ENCODE assay signal across 1 cellular context in the genomic region with DNA sequence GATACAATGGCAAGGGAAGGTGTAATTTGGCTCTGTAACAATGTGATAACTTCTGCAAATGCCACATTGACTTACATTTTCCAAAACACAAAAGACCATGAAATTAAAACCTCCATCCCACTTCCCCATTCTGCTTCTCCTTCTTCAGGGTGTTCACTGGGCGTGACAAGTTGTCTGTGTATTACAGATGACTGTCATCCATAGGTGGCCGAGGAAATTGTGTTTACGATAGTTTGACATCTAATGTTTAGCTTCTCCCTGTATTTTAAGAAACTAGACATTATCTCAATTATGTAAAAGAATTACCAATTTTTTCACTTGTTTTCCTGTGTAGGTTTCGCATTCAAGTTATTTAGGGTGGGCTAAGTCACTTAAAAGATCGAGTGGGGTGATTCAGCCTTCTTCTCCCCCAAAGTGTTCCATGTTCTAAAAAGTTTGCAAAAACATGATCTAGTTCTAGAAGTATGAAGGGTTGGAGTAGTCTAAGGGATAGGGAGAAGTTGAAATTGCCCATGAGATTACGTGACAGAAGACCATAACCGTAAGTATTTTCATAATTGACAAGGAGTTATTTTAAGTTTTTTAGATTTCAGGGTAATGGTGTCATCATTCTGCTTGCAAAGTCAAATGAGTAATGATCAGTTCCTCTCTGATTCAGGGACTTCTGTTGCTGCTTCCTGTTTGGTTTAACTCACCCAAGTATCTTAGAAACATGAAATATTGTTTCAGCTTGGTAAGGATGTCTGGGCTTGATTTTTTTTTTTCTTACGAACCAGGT.
TF ChIP-seq lines count a peak whose summit lies in the region.

No MANE protein-coding gene starts in this region.

TF ChIP-seq in HepG2, 621 proteins besides CTCF, POLR2A, EP300 and RAD21 (continued from another document):
- TF ChIP-seq, protein P1, sequence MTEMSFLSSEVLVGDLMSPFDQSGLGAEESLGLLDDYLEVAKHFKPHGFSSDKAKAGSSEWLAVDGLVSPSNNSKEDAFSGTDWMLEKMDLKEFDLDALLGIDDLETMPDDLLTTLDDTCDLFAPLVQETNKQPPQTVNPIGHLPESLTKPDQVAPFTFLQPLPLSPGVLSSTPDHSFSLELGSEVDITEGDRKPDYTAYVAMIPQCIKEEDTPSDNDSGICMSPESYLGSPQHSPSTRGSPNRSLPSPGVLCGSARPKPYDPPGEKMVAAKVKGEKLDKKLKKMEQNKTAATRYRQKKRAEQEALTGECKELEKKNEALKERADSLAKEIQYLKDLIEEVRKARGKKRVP (CRISPR knock-in tag; IDR thresholded peaks at IDR 0.05), result no peak
- TF ChIP-seq, protein P2, sequence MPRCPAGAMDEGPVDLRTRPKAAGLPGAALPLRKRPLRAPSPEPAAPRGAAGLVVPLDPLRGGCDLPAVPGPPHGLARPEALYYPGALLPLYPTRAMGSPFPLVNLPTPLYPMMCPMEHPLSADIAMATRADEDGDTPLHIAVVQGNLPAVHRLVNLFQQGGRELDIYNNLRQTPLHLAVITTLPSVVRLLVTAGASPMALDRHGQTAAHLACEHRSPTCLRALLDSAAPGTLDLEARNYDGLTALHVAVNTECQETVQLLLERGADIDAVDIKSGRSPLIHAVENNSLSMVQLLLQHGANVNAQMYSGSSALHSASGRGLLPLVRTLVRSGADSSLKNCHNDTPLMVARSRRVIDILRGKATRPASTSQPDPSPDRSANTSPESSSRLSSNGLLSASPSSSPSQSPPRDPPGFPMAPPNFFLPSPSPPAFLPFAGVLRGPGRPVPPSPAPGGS (CRISPR knock-in tag; IDR thresholded peaks at IDR 0.05), result no peak
- no peak for TF ChIP-seq TRIM24 (CRISPR knock-in tag; IDR thresholded peaks at IDR 0.05)
- TF ChIP-seq FOSL1 (CRISPR knock-in tag; IDR thresholded peaks at IDR 0.05; ENCODE audit: borderline replicate concordance), result no peak
- TF ChIP-seq, protein P3, sequence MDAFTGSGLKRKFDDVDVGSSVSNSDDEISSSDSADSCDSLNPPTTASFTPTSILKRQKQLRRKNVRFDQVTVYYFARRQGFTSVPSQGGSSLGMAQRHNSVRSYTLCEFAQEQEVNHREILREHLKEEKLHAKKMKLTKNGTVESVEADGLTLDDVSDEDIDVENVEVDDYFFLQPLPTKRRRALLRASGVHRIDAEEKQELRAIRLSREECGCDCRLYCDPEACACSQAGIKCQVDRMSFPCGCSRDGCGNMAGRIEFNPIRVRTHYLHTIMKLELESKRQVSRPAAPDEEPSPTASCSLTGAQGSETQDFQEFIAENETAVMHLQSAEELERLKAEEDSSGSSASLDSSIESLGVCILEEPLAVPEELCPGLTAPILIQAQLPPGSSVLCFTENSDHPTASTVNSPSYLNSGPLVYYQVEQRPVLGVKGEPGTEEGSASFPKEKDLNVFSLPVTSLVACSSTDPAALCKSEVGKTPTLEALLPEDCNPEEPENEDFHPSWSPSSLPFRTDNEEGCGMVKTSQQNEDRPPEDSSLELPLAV (CRISPR knock-in tag; conservative IDR thresholded peaks at IDR 0.05; ENCODE audit: low read depth), result no peak
